ENCODE assay signal across 29 cellular contexts in genomic region chr16:1403733-1404132, GRCh38. TPM values are rescaled to one million over a fixed set of nuclear protein-coding genes. Genes with fewer than 3 reads are reported as not detected.
"Had no signal": no experiment of that assay in that cellular context is flagged by ENCODE, and none has a peak within 500 bp of the region (broad histone marks: within the 10 kb centered on the region; RNA-seq: fewer than 3 reads in every experiment).

No MANE protein-coding gene starts in this region.

- H3K4me3 ChIP-seq: SJSA1, SK-N-MC had no signal

- H3K27ac Mint-ChIP-seq: T-cell had no signal

- ATAC-seq: Panc1, PC-3, T-cell had no signal

- H3K27me3 ChIP-seq: SJSA1 had no signal

- H3K9me3 Mint-ChIP-seq: T-cell had no signal

- DNase-seq: KBM-7; MV-4-11; NCI-H1048; NCI-H1105; NCI-H1417 treated with DMSO at 0.1 percent for 48 hours; NCI-H146; NCI-H1694 treated with DMSO at 0.1 percent for 48 hours; NCI-H1930; NCI-H2081; NCI-H2107; NCI-H226; NCI-H446; NCI-H510A; NCI-H524 treated with DMSO at 0.1 percent for 48 hours; NCI-H69; NCI-H774; NK-92 treated with Interleukin-12 subunit alpha and Interleukin-12 subunit beta, amount 100 ng/mL, for 24 hours; PC-3; Right ventricle myocardium superior; SIG-M5; SW 1271; T-cell had no signal

- H3K9me3 ChIP-seq: SJSA1 had no signal

- H3K36me3 ChIP-seq: SJSA1 had no signal

- H3K27ac ChIP-seq: HL-60, SJSA1, SK-N-MC had no signal

- H3K27me3 Mint-ChIP-seq: T-cell had no signal

- H3K4me3 Mint-ChIP-seq: T-cell had no signal

RNA-seq across cellular contexts. Expression of gene PERCC1, which starts 27.1 kb away (rescaled TPM):
- total RNA-seq: LHCN-M2, MCF 10A, OCI-LY7, PC-3, SJSA1 had no signal

RNA-seq across cellular contexts. Expression of gene CCDC154, which starts 40.6 kb away (rescaled TPM):
- total RNA-seq: PC-3, SJSA1 had no signal
